ENCODE assay signal across 1 cellular context in genomic region chr12:101823891-101824290, GRCh38.
TF ChIP-seq lines count a peak whose summit lies in the region.

No MANE protein-coding gene starts in this region.

TF ChIP-seq in HEK293, 187 proteins besides CTCF, POLR2A, EP300 and RAD21 (continued from another document):
- TF ChIP-seq ZNF707 (tag by site-specific recombination; IDR thresholded peaks at IDR 0.05) (no peak), TSHZ1 (tag by site-specific recombination; IDR thresholded peaks at IDR 0.05; ENCODE audit: borderline replicate concordance) (no peak), KLF17 (tag by site-specific recombination; IDR thresholded peaks at IDR 0.05) (no peak), ZNF561 (tag by site-specific recombination; IDR thresholded peaks at IDR 0.05; ENCODE audit: borderline replicate concordance) (no peak), ZNF777 (tag by site-specific recombination; IDR thresholded peaks at IDR 0.05; ENCODE audit: borderline replicate concordance) (no peak), ZFHX2 (tag by site-specific recombination; conservative IDR thresholded peaks at IDR 0.05) (0 out of 2 replicates have a peak, but pooled peaks have one; percentile 17), ZSCAN4 (tag by site-specific recombination; IDR thresholded peaks at IDR 0.05) (no peak), ZNF175 (tag by site-specific recombination; IDR thresholded peaks at IDR 0.05) (no peak), ZNF132 (tag by site-specific recombination; IDR thresholded peaks at IDR 0.05; ENCODE audit: borderline replicate concordance) (no peak), ZNF449 (tag by site-specific recombination; IDR thresholded peaks at IDR 0.05) (no peak), ZNF433 (tag by site-specific recombination; IDR thresholded peaks at IDR 0.05; ENCODE audit: low read depth) (no peak), ZNF341 (tag by site-specific recombination; IDR thresholded peaks at IDR 0.05; ENCODE audit: low read depth) (0 out of 2 replicates have a peak, but pooled peaks have one; percentile 21)
- TF ChIP-seq, protein P1, sequence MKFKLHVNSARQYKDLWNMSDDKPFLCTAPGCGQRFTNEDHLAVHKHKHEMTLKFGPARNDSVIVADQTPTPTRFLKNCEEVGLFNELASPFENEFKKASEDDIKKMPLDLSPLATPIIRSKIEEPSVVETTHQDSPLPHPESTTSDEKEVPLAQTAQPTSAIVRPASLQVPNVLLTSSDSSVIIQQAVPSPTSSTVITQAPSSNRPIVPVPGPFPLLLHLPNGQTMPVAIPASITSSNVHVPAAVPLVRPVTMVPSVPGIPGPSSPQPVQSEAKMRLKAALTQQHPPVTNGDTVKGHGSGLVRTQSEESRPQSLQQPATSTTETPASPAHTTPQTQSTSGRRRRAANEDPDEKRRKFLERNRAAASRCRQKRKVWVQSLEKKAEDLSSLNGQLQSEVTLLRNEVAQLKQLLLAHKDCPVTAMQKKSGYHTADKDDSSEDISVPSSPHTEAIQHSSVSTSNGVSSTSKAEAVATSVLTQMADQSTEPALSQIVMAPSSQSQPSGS (tag by site-specific recombination; IDR thresholded peaks at IDR 0.05; ENCODE audit: low read depth), result 0 out of 2 replicates have a peak, but pooled peaks have one; percentile 39
